Comparison of ENCODE assay signal across 15 cellular contexts in the genomic region with DNA sequence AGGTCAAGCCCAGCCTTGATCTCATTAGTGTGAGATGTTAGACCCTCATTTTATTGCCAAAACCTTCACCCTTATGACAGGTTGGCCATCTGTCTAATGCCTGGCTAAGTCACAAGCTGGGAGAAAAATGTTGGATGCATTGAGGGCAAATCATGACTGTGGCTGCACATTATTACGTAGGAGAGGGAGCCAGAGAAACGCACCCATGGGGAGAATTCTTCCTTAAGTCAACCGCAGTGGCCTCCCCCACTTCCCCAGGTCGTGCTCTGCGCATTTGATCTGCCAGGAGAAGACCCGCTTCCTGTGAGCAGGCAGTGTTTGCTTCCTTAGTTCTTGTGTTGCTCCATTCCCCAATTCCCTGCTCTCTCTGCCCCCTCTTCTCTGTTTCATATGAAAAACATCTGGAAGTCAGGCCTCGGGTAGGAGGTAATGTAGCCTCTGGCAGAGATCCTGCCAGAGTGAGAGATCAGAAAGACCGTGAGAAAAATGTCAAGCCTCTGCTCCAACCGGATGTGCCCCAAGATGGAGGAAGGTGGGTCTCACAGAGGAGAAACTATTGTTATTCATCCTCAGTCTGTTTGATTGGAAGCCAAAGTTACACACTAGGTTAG.
DNase-seq lines count a peak whose midpoint lies in the region; ATAC-seq and TF ChIP-seq lines count a peak whose summit lies in the region.
"Had no signal": no experiment of that assay in that cellular context is flagged by ENCODE, and none has a peak within 500 bp of the region (broad histone marks: within the 10 kb centered on the region; RNA-seq: fewer than 3 reads in every experiment).

No MANE protein-coding gene starts in this region.

- H3K4me3 ChIP-seq in AG10803 (ENCODE audit: low read length) (no peak overlapping the region), SK-N-MC (peak overlapping the region; percentile 36), fibroblast of mammary gland (ENCODE audit: control insufficient read depth, low read depth, low read length) (no peak overlapping the region), neural progenitor cell (no peak overlapping the region)
- no peak overlapping the region for H3K4me3 ChIP-seq in naive thymus-derived CD4-positive, alpha-beta T cell (ENCODE audit: low read length)

- H3K27ac ChIP-seq in SK-N-MC (peak overlapping the region; percentile 66), neural progenitor cell (no peak overlapping the region)
- no peak overlapping the region for H3K27ac ChIP-seq in naive thymus-derived CD4-positive, alpha-beta T cell (ENCODE audit: low read depth, low read length)

- H2AFZ ChIP-seq in neural progenitor cell (replicated peaks) = no peak overlapping the region

- H3K36me3 ChIP-seq in SK-N-MC (ENCODE audit: insufficient read depth, low read length) (no peaks in the 10 kb centered on the region), neural progenitor cell (no peaks in the 10 kb centered on the region)
- no peaks in the 10 kb centered on the region for H3K36me3 ChIP-seq in naive thymus-derived CD4-positive, alpha-beta T cell (ENCODE audit: control insufficient read depth in 2 of 3, insufficient read depth in 3 of 3, low read length in 3 of 3)

- TF ChIP-seq CTCF in AG10803 (conservative IDR thresholded peaks at IDR 0.05; ENCODE audit: low read length) (no peak), fibroblast of mammary gland (conservative IDR thresholded peaks at IDR 0.05; ENCODE audit: control insufficient read depth, insufficient read depth, low read depth, low read length) (no peak), neural progenitor cell (IDR thresholded peaks at IDR 0.05) (no peak)

- DNase-seq in AG10803 (ENCODE audit: low read depth) (peak; percentile 96), SK-N-MC (ENCODE audit: low read depth, low spot score) (no peak), fibroblast of mammary gland (ENCODE audit: low read depth) (peak; percentile 96), neural progenitor cell (ENCODE audit: low spot score) (no peak), activated gamma-delta T cell treated with Interleukin-2 at 50 U/mL for 16 hours (no peak), cerebellar nuclear complex (lab: John Stamatoyannopoulos, UW) (no peak), immature natural killer cell (no peak)
- DNase-seq in naive thymus-derived CD4-positive, alpha-beta T cell = no peak
- DNase-seq: activated B cell treated with CpG ODN at 0.5 μM for 24 hours; activated effector memory CD4-positive, alpha-beta T cell treated with Interleukin-2 at 50 U/mL for 16 hours; effector CD8-positive, alpha-beta T cell; Karpas-422; left colon; NCI-H446 treated with DMSO at 0.1 percent for 48 hours; SHP77 had no signal

- peaks cover 9% of the 10 kb centered on the region for H3K4me1 ChIP-seq in neural progenitor cell
- peaks cover 1 to 2% of the 10 kb centered on the region in 2 donors for H3K4me1 ChIP-seq in naive thymus-derived CD4-positive, alpha-beta T cell (ENCODE audit: control insufficient read depth in 2 of 2, insufficient read depth in 2 of 2, low read length in 2 of 2)

- H3F3A ChIP-seq in neural progenitor cell (ENCODE audit: low read depth) = no peaks in the 10 kb centered on the region

- no peaks in the 10 kb centered on the region for H3K79me2 ChIP-seq in neural progenitor cell (ENCODE audit: low read depth)

- no peak overlapping the region for H3K4me2 ChIP-seq in neural progenitor cell

- H3K9ac ChIP-seq in SK-N-MC (ENCODE audit: insufficient read length) (no peak overlapping the region), neural progenitor cell (no peak overlapping the region)

- H3K9me3 ChIP-seq in SK-N-MC (ENCODE audit: low read depth, low read length) (no peaks in the 10 kb centered on the region), neural progenitor cell (ENCODE audit: low read depth) (no peaks in the 10 kb centered on the region)
- no peaks in the 10 kb centered on the region for H3K9me3 ChIP-seq in naive thymus-derived CD4-positive, alpha-beta T cell (ENCODE audit: control insufficient read depth in 2 of 3, low read length in 3 of 3)

- H3K4me3 Mint-ChIP-seq in neural progenitor cell (no peak overlapping the region), immature natural killer cell (no peak overlapping the region)
- no peak overlapping the region for H3K4me3 Mint-ChIP-seq in naive thymus-derived CD4-positive, alpha-beta T cell
- H3K4me3 Mint-ChIP-seq: activated B cell treated with CpG ODN at 0.5 μM for 24 hours had no signal

- peak overlapping the region; percentile 25 for H3K27ac Mint-ChIP-seq in neural progenitor cell
- no peak overlapping the region for H3K27ac Mint-ChIP-seq in naive thymus-derived CD4-positive, alpha-beta T cell
- H3K27ac Mint-ChIP-seq in immature natural killer cell = no peak overlapping the region
- H3K27ac Mint-ChIP-seq: activated B cell treated with CpG ODN at 0.5 μM for 24 hours had no signal

- POLR2A ChIA-PET in naive thymus-derived CD4-positive, alpha-beta T cell (lab: Charles Lee) = interaction anchor here (1.3 kb wide), 1 partner anchor 26 kb away, joined by 3 read pairs; no protein-coding TSS in a partner anchor

- peaks cover 22% of the 10 kb centered on the region for H3K4me1 Mint-ChIP-seq in neural progenitor cell
- no peaks in the 10 kb centered on the region for H3K4me1 Mint-ChIP-seq in naive thymus-derived CD4-positive, alpha-beta T cell
- H3K4me1 Mint-ChIP-seq in immature natural killer cell = no peaks in the 10 kb centered on the region
- H3K4me1 Mint-ChIP-seq: activated B cell treated with CpG ODN at 0.5 μM for 24 hours had no signal

- no peaks in the 10 kb centered on the region for H4K20me1 ChIP-seq in neural progenitor cell (ENCODE audit: low read depth)

- H3K9me3 Mint-ChIP-seq in neural progenitor cell = no peaks in the 10 kb centered on the region
- peaks cover 0 to 3% (median 0%) of the 10 kb centered on the region in 11 donors for H3K9me3 Mint-ChIP-seq in naive thymus-derived CD4-positive, alpha-beta T cell
- H3K9me3 Mint-ChIP-seq in immature natural killer cell = no peaks in the 10 kb centered on the region
- H3K9me3 Mint-ChIP-seq: activated B cell treated with CpG ODN at 0.5 μM for 24 hours had no signal

- H3K27me3 ChIP-seq in neural progenitor cell = no peaks in the 10 kb centered on the region
- no peaks in the 10 kb centered on the region for H3K27me3 ChIP-seq in naive thymus-derived CD4-positive, alpha-beta T cell (ENCODE audit: control insufficient read depth in 2 of 2, insufficient read depth in 2 of 2, low read length in 2 of 2)

- intact Hi-C loops in naive thymus-derived CD4-positive, alpha-beta T cell (cut with micrococcal nuclease) = no loop called here

- H3K27me3 Mint-ChIP-seq in neural progenitor cell (ENCODE audit: insufficient read depth, low read depth) (peaks cover 7% of the 10 kb centered on the region), immature natural killer cell (ENCODE audit: low read depth in 3 of 3) (peaks cover 2 to 5% (median 3%) of the 10 kb centered on the region in 3 donors)
- peaks cover 0 to 2% (median 0%) of the 10 kb centered on the region in 5 donors for H3K27me3 Mint-ChIP-seq in naive thymus-derived CD4-positive, alpha-beta T cell
- H3K27me3 Mint-ChIP-seq: activated B cell treated with CpG ODN at 0.5 μM for 24 hours had no signal

- no peaks in the 10 kb centered on the region for H3K36me3 Mint-ChIP-seq in neural progenitor cell
- H3K36me3 Mint-ChIP-seq in naive thymus-derived CD4-positive, alpha-beta T cell = peaks cover 0 to 5% (median 0%) of the 10 kb centered on the region in 5 donors
- peaks cover 0 to 3% (median 0%) of the 10 kb centered on the region in 3 donors for H3K36me3 Mint-ChIP-seq in immature natural killer cell

- ATAC-seq in naive thymus-derived CD4-positive, alpha-beta T cell = no peak
- ATAC-seq: left colon had no signal

- CTCF ChIA-PET in naive thymus-derived CD4-positive, alpha-beta T cell (lab: Charles Lee) = no interaction called here

Comparison
In these comparisons a context has a peak if more than half of its experiments do, and no peak if none do; other contexts are left out.
1. DNase-seq: peak in AG10803 (single experiment) and fibroblast of mammary gland (single experiment); none in SK-N-MC (single experiment), neural progenitor cell (single experiment), activated gamma-delta T cell treated with Interleukin-2 at 50 U/mL for 16 hours (single experiment), cerebellar nuclear complex (0 of 2), naive thymus-derived CD4-positive, alpha-beta T cell (0 of 9) and immature natural killer cell (0 of 3).